ENCODE assay signal across 8 cellular contexts in the genomic region with DNA sequence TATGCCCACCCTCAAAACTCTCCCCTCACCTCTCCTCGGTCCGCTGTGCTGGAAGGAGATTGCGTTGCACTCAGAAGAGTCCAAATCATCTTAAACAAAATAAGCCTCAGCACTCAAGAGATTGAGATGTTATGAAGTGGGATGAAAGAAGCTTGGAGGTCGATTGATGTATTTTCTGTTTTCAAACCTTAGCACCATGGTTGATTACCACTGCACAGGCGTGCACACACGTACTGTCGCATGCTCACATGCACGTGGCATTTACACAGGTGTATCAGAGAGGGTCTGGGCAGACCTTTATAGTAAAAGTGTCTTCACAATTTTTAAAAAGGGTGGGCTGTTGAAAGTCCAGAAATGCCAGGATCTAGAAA. TPM values are rescaled to one million over a fixed set of nuclear protein-coding genes. Genes with fewer than 3 reads are reported as not detected.
DNase-seq lines count a peak whose midpoint lies in the region; ATAC-seq, FAIRE-seq and TF ChIP-seq lines count a peak whose summit lies in the region.

No MANE protein-coding gene starts in this region.

- H3K9me3 ChIP-seq in keratinocyte (ENCODE audit: control insufficient read depth, low read depth, low read length) (no peaks in the 10 kb centered on the region), thoracic aorta (no peaks in the 10 kb centered on the region)

- peak; percentile 7 for ATAC-seq in activated CD4-positive, alpha-beta T cell treated with anti-CD3 and anti-CD28 coated beads for 36 hours
- ATAC-seq in thoracic aorta (ENCODE audit: insufficient number of reproducible peaks, low FRiP score, low read depth) = no peak
- no peak for ATAC-seq in GM21737 (IDR thresholded peaks at IDR 0.05; ENCODE audit: unreplicated experiment)
- ATAC-seq in GM21381 (IDR thresholded peaks at IDR 0.05; ENCODE audit: unreplicated experiment) = no peak

- H3K4me3 Mint-ChIP-seq in activated CD4-positive, alpha-beta T cell treated with anti-CD3 and anti-CD28 coated beads for 36 hours = peak overlapping the region; percentile 70
- peak overlapping the region; percentile 90 for H3K4me3 Mint-ChIP-seq in activated T-helper 2 cell treated with anti-CD3 and anti-CD28 coated beads, Interferon-gamma antibody, Interleukin-2, Interleukin-4, amounts not matched to agents 10 μg/mL and 5 μg/mL and 100 μg/mL, durations not matched to agents 14 hours and 24 hours and 36 hours (ENCODE audit: low read depth)

- H3K27ac Mint-ChIP-seq in activated CD4-positive, alpha-beta T cell treated with anti-CD3 and anti-CD28 coated beads for 36 hours = peak overlapping the region; percentile 86
- H3K27ac Mint-ChIP-seq in activated T-helper 2 cell treated with anti-CD3 and anti-CD28 coated beads, Interferon-gamma antibody, Interleukin-2, Interleukin-4, amounts not matched to agents 10 μg/mL and 5 μg/mL and 100 μg/mL, durations not matched to agents 14 hours and 24 hours and 36 hours = peak overlapping the region; percentile 94

- no peak for DNase-seq in activated CD4-positive, alpha-beta T cell treated with anti-CD3 and anti-CD28 coated beads for 36 hours
- DNase-seq in activated CD4-positive, alpha-beta T cell treated with anti-CD3 and anti-CD28 coated beads for 48 hours = no peak
- DNase-seq in activated T-helper 2 cell treated with anti-CD3 and anti-CD28 coated beads, Interferon-gamma antibody, Interleukin-2, Interleukin-4, amounts not matched to agents 10 μg/mL and 5 μg/mL and 100 μg/mL, durations not matched to agents 14 hours and 24 hours and 36 hours (ENCODE audit: low spot score) = no peak
- DNase-seq in keratinocyte (ENCODE audit: low read depth, low spot score) (no peak), thoracic aorta (ENCODE audit: low spot score) (no peak), epidermal melanocyte (ENCODE audit: insufficient read length, low spot score) (no peak)

- intact Hi-C loops in activated CD4-positive, alpha-beta T cell treated with anti-CD3 and anti-CD28 coated beads for 36 hours (cut with DNase I, micrococcal nuclease) = loop anchor here (1.0 to 10.0 kb wide), 8 partner anchors 38 to 1452 kb away; partner anchors contain the start of genes MAP3K4 (in 2 of the 2), PACRG (in 1 of the 2) and PRKN (in 1 of the 2)
- intact Hi-C loops in activated T-helper 2 cell treated with anti-CD3 and anti-CD28 coated beads, Interferon-gamma antibody, Interleukin-2, Interleukin-4, amounts not matched to agents 10 μg/mL and 5 μg/mL and 100 μg/mL, durations not matched to agents 14 hours and 24 hours and 36 hours (cut with micrococcal nuclease) = loop anchor here (1.0 to 5.0 kb wide), 3 partner anchors 38 to 187 kb away; no protein-coding TSS in a partner anchor

- H3K27me3 ChIP-seq in keratinocyte (ENCODE audit: control insufficient read depth, extremely low read depth, insufficient read depth, low read length) (no peaks in the 10 kb centered on the region), thoracic aorta (replicated peaks; ENCODE audit: insufficient read depth) (no peaks in the 10 kb centered on the region)

- peak overlapping the region; percentile 89 for H2AFZ ChIP-seq in keratinocyte (ENCODE audit: control insufficient read depth, low read length)

- H3K27me3 Mint-ChIP-seq in activated CD4-positive, alpha-beta T cell treated with anti-CD3 and anti-CD28 coated beads for 36 hours = peaks cover 6% of the 10 kb centered on the region
- peaks cover 10% of the 10 kb centered on the region for H3K27me3 Mint-ChIP-seq in activated T-helper 2 cell treated with anti-CD3 and anti-CD28 coated beads, Interferon-gamma antibody, Interleukin-2, Interleukin-4, amounts not matched to agents 10 μg/mL and 5 μg/mL and 100 μg/mL, durations not matched to agents 14 hours and 24 hours and 36 hours (ENCODE audit: low read depth)

- H3K79me2 ChIP-seq in keratinocyte (ENCODE audit: control insufficient read depth, insufficient read depth, low read length) = peaks cover 6% of the 10 kb centered on the region

- H3K9me1 ChIP-seq in keratinocyte (ENCODE audit: control insufficient read depth, extremely low read depth, insufficient read depth, low read length) = no peaks in the 10 kb centered on the region

- dilution Hi-C loops in keratinocyte (cut with MboI; ENCODE audit: extremely low pct_ligation_motif_present, low sequenced_read_pairs) = no loop called here

- POLR2A ChIA-PET in activated CD4-positive, alpha-beta T cell treated with anti-CD3 and anti-CD28 coated beads for 36 hours (lab: Charles Lee) = interaction anchor here (0.6 to 1.6 kb wide), 6 partner anchors 30 to 1132 kb away, joined by 3 to 6 read pairs (median 3); no protein-coding TSS in a partner anchor

- no peak for TF ChIP-seq CTCF in keratinocyte (optimal IDR thresholded peaks at IDR 0.05 in 1 of 3, IDR thresholded peaks at IDR 0.05 in 1 of 3, conservative IDR thresholded peaks at IDR 0.05 in 1 of 3; ENCODE audit: extremely low read depth in 1 of 3, insufficient read depth in 2 of 3, low read length in 3 of 3)
- no peak for TF ChIP-seq CTCF in thoracic aorta (IDR thresholded peaks at IDR 0.05)

- H3K36me3 ChIP-seq in keratinocyte (ENCODE audit: control insufficient read depth in 2 of 2, extremely low read depth in 1 of 2, insufficient read depth in 2 of 2, low read length in 2 of 2) (no peaks in the 10 kb centered on the region), thoracic aorta (no peaks in the 10 kb centered on the region)

- H3K4me1 Mint-ChIP-seq in activated CD4-positive, alpha-beta T cell treated with anti-CD3 and anti-CD28 coated beads for 36 hours = peaks cover 23% of the 10 kb centered on the region
- peaks cover 28% of the 10 kb centered on the region for H3K4me1 Mint-ChIP-seq in activated T-helper 2 cell treated with anti-CD3 and anti-CD28 coated beads, Interferon-gamma antibody, Interleukin-2, Interleukin-4, amounts not matched to agents 10 μg/mL and 5 μg/mL and 100 μg/mL, durations not matched to agents 14 hours and 24 hours and 36 hours (ENCODE audit: low read depth)

- H3K4me3 ChIP-seq in keratinocyte (ENCODE audit: control insufficient read depth in 2 of 3, extremely low read depth in 1 of 3, insufficient read depth in 2 of 3, low read depth in 1 of 3, low read length in 3 of 3) (peak overlapping the region; percentile 49 to 92 (median 89)), thoracic aorta (peak overlapping the region; percentile 77)

- H3K36me3 Mint-ChIP-seq in activated CD4-positive, alpha-beta T cell treated with anti-CD3 and anti-CD28 coated beads for 36 hours (ENCODE audit: low read depth) = peaks cover 6% of the 10 kb centered on the region
- peaks cover 6% of the 10 kb centered on the region for H3K36me3 Mint-ChIP-seq in activated T-helper 2 cell treated with anti-CD3 and anti-CD28 coated beads, Interferon-gamma antibody, Interleukin-2, Interleukin-4, amounts not matched to agents 10 μg/mL and 5 μg/mL and 100 μg/mL, durations not matched to agents 14 hours and 24 hours and 36 hours (ENCODE audit: low read depth)

- FAIRE-seq in keratinocyte (lab: Jason Lieb, UNC) = no peak

- CTCF ChIA-PET in activated CD4-positive, alpha-beta T cell treated with anti-CD3 and anti-CD28 coated beads for 36 hours (lab: Charles Lee) = interaction anchor here (0.6 to 1.0 kb wide), 3 partner anchors 96 to 282 kb away, joined by 3 to 7 read pairs (median 3); no protein-coding TSS in a partner anchor

- no peaks in the 10 kb centered on the region for H3K9me3 Mint-ChIP-seq in activated CD4-positive, alpha-beta T cell treated with anti-CD3 and anti-CD28 coated beads for 36 hours (ENCODE audit: low read depth)
- H3K9me3 Mint-ChIP-seq in activated T-helper 2 cell treated with anti-CD3 and anti-CD28 coated beads, Interferon-gamma antibody, Interleukin-2, Interleukin-4, amounts not matched to agents 10 μg/mL and 5 μg/mL and 100 μg/mL, durations not matched to agents 14 hours and 24 hours and 36 hours = no peaks in the 10 kb centered on the region

- no peaks in the 10 kb centered on the region for H4K20me1 ChIP-seq in keratinocyte (ENCODE audit: control insufficient read depth, extremely low read depth, insufficient read depth, low read length)

- peak overlapping the region; percentile 86 for H3K27ac ChIP-seq in keratinocyte (ENCODE audit: control insufficient read depth, insufficient read depth, low read length)
- peak overlapping the region; percentile 40 for H3K27ac ChIP-seq in thoracic aorta

- peak overlapping the region; percentile 88 for H3K9ac ChIP-seq in keratinocyte (ENCODE audit: control insufficient read depth, extremely low read depth, insufficient read depth, low read length)

- H3K4me1 ChIP-seq in keratinocyte (ENCODE audit: control insufficient read depth, extremely low read depth, insufficient read depth, low read length) (peaks cover 6% of the 10 kb centered on the region), thoracic aorta (ENCODE audit: control insufficient read depth in 1 of 2, low read depth in 2 of 2) (peaks cover 4 to 8% of the 10 kb centered on the region in 2 donors)

- H3K4me2 ChIP-seq in keratinocyte (ENCODE audit: control insufficient read depth, extremely low read depth, insufficient read depth, low read depth, low read length) = peak overlapping the region; percentile 96

RNA-seq across cellular contexts. Expression of gene AGPAT4, which starts 0.6 kb away (rescaled TPM):
- total RNA-seq in activated CD4-positive, alpha-beta T cell treated with anti-CD3 and anti-CD28 coated beads for 36 hours = 1 to 10 TPM; 4.7 to 5.0 TPM
- total RNA-seq in activated T-helper 2 cell treated with anti-CD3 and anti-CD28 coated beads, Interferon-gamma antibody, Interleukin-2, Interleukin-4, amounts not matched to agents 10 μg/mL and 5 μg/mL and 100 μg/mL, durations not matched to agents 14 hours and 24 hours and 36 hours = 7.3 and 7.5 TPM in 2 replicates
- 5.4 to 8.7 TPM (median 8.4 TPM) in 3 replicates for polyA plus RNA-seq in keratinocyte
- 2.9 TPM for polyA plus RNA-seq in keratinocyte (2011; ENCODE audit: low read depth)
- polyA plus RNA-seq in keratinocyte (2011; cell fraction: cytosol; rRNA removed) = 2.7 and 3.0 TPM in 2 replicates
- polyA plus RNA-seq in keratinocyte (2011; cell fraction: nucleus; rRNA removed) = 25.0 and 25.1 TPM in 2 replicates
- 3.9 and 4.2 TPM in 2 replicates for polyA plus RNA-seq in keratinocyte (2012; ENCODE audit: low replicate concordance)
- 5.0 to 20.1 TPM (median 13.8 TPM) in 3 replicates for polyA minus RNA-seq in keratinocyte
- polyA minus RNA-seq in keratinocyte (2011; cell fraction: cytosol; rRNA and poly(A)+ RNA removed) = 3.8 TPM
- 12.9 and 26.3 TPM in 2 replicates for polyA minus RNA-seq in keratinocyte (2011; cell fraction: nucleus; rRNA and poly(A)+ RNA removed)
- 10 to 100 TPM; 17.0 to 23.8 TPM for total RNA-seq in thoracic aorta
